ENCODE assay signal across 1 cellular context in genomic region chr5:40798012-40798855, GRCh38.
TF ChIP-seq lines count a peak whose summit lies in the region.

TSS of gene PRKAA1 (minus strand) at chr5:40798374. CDS start at chr5:40798189, 185 bp downstream.

TF ChIP-seq in HepG2, 621 proteins besides CTCF, POLR2A, EP300 and RAD21 (continued from another document and continues in another):
- TF ChIP-seq, protein P1, sequence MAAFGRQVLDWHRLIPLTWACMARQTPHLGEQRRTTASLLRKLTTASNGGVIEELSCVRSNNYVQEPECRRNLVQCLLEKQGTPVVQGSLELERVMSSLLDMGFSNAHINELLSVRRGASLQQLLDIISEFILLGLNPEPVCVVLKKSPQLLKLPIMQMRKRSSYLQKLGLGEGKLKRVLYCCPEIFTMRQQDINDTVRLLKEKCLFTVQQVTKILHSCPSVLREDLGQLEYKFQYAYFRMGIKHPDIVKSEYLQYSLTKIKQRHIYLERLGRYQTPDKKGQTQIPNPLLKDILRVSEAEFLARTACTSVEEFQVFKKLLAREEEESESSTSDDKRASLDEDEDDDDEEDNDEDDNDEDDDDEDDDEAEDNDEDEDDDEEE (CRISPR knock-in tag; IDR thresholded peaks at IDR 0.05), result no peak; the same call in 1 of the 2 replicates
- TF ChIP-seq GZF1 (CRISPR knock-in tag; IDR thresholded peaks at IDR 0.05) (no peak), ZXDC (CRISPR knock-in tag; IDR thresholded peaks at IDR 0.05) (no peak), NFIC (IDR thresholded peaks at IDR 0.05; ENCODE audit: low read length) (no peak), RFX5 (IDR thresholded peaks at IDR 0.05; ENCODE audit: low read depth, low read length) (no peak), ZFX (CRISPR knock-in tag; IDR thresholded peaks at IDR 0.05; ENCODE audit: low read depth) (peak; percentile 74), MIER3 (CRISPR knock-in tag; IDR thresholded peaks at IDR 0.05; ENCODE audit: borderline replicate concordance) (no peak), ZNF501 (CRISPR knock-in tag; IDR thresholded peaks at IDR 0.05) (peak; percentile 79), MIXL1 (CRISPR knock-in tag; IDR thresholded peaks at IDR 0.05) (peak; percentile 52; the same call in 1 of the 2 replicates), CBFB (CRISPR knock-in tag; IDR thresholded peaks at IDR 0.05) (no peak), ZNF782 (CRISPR knock-in tag; IDR thresholded peaks at IDR 0.05; ENCODE audit: borderline replicate concordance) (peak; percentile 46; the same call in 1 of the 2 replicates), JUND (CRISPR knock-in tag; IDR thresholded peaks at IDR 0.05) (no peak), ZNF343 (CRISPR knock-in tag; IDR thresholded peaks at IDR 0.05) (no peak), ZNF709 (CRISPR knock-in tag; IDR thresholded peaks at IDR 0.05) (0 out of 2 replicates have a peak, but pooled peaks have one; percentile 35), ZNF431 (CRISPR knock-in tag; IDR thresholded peaks at IDR 0.05; ENCODE audit: borderline replicate concordance, low read depth) (peak; percentile 43; the same call in 1 of the 2 replicates), ZNF891 (CRISPR knock-in tag; IDR thresholded peaks at IDR 0.05) (no peak), SRSF4 (IDR thresholded peaks at IDR 0.05; ENCODE audit: low read depth, low read length, poor library complexity, severe bottlenecking) (no peak), HNF4A (CRISPR knock-in tag; IDR thresholded peaks at IDR 0.05) (0 out of 2 replicates have a peak, but pooled peaks have one; percentile 5), SIN3B (IDR thresholded peaks at IDR 0.05; ENCODE audit: low read length) (0 out of 2 replicates have a peak, but pooled peaks have one; percentile 26), ZMYM3 (CRISPR knock-in tag; IDR thresholded peaks at IDR 0.05) (peak; percentile 44; the same call in 1 of the 2 replicates), HNRNPK (IDR thresholded peaks at IDR 0.05; ENCODE audit: low read depth, low read length, poor library complexity, severe bottlenecking) (peak; percentile 6), ZBTB8A (CRISPR knock-in tag; IDR thresholded peaks at IDR 0.05; ENCODE audit: borderline replicate concordance, low read depth) (no peak), ZSCAN21 (CRISPR knock-in tag; IDR thresholded peaks at IDR 0.05; ENCODE audit: borderline replicate concordance) (peak; percentile 53; the same call in 1 of the 2 replicates), ZNF781 (CRISPR knock-in tag; IDR thresholded peaks at IDR 0.05; ENCODE audit: borderline replicate concordance, not compliant biosample characterization) (no peak), RARG (CRISPR knock-in tag; IDR thresholded peaks at IDR 0.05; ENCODE audit: low read depth) (no peak), IRF2 (CRISPR knock-in tag; IDR thresholded peaks at IDR 0.05) (0 out of 2 replicates have a peak, but pooled peaks have one; percentile 13), GABPA (IDR thresholded peaks at IDR 0.05; ENCODE audit: low read depth, low read length) (no peak), GABPA (CRISPR knock-in tag; IDR thresholded peaks at IDR 0.05; ENCODE audit: low read depth) (0 out of 2 replicates have a peak, but pooled peaks have one; percentile 24), ZNF558 (CRISPR knock-in tag; IDR thresholded peaks at IDR 0.05; ENCODE audit: borderline replicate concordance) (0 out of 2 replicates have a peak, but pooled peaks have one; percentile 69)
- TF ChIP-seq, protein P2, sequence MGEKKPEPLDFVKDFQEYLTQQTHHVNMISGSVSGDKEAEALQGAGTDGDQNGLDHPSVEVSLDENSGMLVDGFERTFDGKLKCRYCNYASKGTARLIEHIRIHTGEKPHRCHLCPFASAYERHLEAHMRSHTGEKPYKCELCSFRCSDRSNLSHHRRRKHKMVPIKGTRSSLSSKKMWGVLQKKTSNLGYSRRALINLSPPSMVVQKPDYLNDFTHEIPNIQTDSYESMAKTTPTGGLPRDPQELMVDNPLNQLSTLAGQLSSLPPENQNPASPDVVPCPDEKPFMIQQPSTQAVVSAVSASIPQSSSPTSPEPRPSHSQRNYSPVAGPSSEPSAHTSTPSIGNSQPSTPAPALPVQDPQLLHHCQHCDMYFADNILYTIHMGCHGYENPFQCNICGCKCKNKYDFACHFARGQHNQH (CRISPR knock-in tag; IDR thresholded peaks at IDR 0.05), result peak; percentile 35; the same call in 1 of the 2 replicates
- TF ChIP-seq, protein P3, sequence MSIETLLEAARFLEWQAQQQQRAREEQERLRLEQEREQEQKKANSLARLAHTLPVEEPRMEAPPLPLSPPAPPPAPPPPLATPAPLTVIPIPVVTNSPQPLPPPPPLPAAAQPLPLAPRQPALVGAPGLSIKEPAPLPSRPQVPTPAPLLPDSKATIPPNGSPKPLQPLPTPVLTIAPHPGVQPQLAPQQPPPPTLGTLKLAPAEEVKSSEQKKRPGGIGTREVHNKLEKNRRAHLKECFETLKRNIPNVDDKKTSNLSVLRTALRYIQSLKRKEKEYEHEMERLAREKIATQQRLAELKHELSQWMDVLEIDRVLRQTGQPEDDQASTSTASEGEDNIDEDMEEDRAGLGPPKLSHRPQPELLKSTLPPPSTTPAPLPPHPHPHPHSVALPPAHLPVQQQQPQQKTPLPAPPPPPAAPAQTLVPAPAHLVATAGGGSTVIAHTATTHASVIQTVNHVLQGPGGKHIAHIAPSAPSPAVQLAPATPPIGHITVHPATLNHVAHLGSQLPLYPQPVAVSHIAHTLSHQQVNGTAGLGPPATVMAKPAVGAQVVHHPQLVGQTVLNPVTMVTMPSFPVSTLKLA (IDR thresholded peaks at IDR 0.05), result no peak
- TF ChIP-seq, protein P4, sequence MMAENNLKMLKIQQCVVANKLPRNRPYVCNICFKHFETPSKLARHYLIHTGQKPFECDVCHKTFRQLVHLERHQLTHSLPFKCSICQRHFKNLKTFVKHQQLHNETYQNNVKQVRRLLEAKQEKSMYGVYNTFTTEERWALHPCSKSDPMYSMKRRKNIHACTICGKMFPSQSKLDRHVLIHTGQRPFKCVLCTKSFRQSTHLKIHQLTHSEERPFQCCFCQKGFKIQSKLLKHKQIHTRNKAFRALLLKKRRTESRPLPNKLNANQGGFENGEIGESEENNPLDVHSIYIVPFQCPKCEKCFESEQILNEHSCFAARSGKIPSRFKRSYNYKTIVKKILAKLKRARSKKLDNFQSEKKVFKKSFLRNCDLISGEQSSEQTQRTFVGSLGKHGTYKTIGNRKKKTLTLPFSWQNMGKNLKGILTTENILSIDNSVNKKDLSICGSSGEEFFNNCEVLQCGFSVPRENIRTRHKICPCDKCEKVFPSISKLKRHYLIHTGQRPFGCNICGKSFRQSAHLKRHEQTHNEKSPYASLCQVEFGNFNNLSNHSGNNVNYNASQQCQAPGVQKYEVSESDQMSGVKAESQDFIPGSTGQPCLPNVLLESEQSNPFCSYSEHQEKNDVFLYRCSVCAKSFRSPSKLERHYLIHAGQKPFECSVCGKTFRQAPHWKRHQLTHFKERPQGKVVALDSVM (CRISPR knock-in tag; IDR thresholded peaks at IDR 0.05), result 0 out of 2 replicates have a peak, but pooled peaks have one; percentile 9
- TF ChIP-seq, protein P5, sequence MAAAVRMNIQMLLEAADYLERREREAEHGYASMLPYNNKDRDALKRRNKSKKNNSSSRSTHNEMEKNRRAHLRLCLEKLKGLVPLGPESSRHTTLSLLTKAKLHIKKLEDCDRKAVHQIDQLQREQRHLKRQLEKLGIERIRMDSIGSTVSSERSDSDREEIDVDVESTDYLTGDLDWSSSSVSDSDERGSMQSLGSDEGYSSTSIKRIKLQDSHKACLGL (CRISPR knock-in tag; IDR thresholded peaks at IDR 0.05), result 0 out of 2 replicates have a peak, but pooled peaks have one; percentile 29
- TF ChIP-seq, protein P6, sequence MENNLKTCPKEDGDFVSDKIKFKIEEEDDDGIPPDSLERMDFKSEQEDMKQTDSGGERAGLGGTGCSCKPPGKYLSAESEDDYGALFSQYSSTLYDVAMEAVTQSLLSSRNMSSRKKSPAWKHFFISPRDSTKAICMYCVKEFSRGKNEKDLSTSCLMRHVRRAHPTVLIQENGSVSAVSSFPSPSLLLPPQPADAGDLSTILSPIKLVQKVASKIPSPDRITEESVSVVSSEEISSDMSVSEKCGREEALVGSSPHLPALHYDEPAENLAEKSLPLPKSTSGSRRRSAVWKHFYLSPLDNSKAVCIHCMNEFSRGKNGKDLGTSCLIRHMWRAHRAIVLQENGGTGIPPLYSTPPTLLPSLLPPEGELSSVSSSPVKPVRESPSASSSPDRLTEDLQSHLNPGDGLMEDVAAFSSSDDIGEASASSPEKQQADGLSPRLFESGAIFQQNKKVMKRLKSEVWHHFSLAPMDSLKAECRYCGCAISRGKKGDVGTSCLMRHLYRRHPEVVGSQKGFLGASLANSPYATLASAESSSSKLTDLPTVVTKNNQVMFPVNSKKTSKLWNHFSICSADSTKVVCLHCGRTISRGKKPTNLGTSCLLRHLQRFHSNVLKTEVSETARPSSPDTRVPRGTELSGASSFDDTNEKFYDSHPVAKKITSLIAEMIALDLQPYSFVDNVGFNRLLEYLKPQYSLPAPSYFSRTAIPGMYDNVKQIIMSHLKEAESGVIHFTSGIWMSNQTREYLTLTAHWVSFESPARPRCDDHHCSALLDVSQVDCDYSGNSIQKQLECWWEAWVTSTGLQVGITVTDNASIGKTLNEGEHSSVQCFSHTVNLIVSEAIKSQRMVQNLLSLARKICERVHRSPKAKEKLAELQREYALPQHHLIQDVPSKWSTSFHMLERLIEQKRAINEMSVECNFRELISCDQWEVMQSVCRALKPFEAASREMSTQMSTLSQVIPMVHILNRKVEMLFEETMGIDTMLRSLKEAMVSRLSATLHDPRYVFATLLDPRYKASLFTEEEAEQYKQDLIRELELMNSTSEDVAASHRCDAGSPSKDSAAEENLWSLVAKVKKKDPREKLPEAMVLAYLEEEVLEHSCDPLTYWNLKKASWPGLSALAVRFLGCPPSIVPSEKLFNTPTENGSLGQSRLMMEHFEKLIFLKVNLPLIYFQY (CRISPR knock-in tag; IDR thresholded peaks at IDR 0.05; ENCODE audit: borderline replicate concordance), result peak; percentile 30; the same call in 1 of the 2 replicates
- TF ChIP-seq, protein P7, sequence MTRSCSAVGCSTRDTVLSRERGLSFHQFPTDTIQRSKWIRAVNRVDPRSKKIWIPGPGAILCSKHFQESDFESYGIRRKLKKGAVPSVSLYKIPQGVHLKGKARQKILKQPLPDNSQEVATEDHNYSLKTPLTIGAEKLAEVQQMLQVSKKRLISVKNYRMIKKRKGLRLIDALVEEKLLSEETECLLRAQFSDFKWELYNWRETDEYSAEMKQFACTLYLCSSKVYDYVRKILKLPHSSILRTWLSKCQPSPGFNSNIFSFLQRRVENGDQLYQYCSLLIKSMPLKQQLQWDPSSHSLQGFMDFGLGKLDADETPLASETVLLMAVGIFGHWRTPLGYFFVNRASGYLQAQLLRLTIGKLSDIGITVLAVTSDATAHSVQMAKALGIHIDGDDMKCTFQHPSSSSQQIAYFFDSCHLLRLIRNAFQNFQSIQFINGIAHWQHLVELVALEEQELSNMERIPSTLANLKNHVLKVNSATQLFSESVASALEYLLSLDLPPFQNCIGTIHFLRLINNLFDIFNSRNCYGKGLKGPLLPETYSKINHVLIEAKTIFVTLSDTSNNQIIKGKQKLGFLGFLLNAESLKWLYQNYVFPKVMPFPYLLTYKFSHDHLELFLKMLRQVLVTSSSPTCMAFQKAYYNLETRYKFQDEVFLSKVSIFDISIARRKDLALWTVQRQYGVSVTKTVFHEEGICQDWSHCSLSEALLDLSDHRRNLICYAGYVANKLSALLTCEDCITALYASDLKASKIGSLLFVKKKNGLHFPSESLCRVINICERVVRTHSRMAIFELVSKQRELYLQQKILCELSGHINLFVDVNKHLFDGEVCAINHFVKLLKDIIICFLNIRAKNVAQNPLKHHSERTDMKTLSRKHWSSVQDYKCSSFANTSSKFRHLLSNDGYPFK (CRISPR knock-in tag; IDR thresholded peaks at IDR 0.05; ENCODE audit: borderline replicate concordance), result peak; percentile 78; the same call in 1 of the 2 replicates
- TF ChIP-seq, protein P8, sequence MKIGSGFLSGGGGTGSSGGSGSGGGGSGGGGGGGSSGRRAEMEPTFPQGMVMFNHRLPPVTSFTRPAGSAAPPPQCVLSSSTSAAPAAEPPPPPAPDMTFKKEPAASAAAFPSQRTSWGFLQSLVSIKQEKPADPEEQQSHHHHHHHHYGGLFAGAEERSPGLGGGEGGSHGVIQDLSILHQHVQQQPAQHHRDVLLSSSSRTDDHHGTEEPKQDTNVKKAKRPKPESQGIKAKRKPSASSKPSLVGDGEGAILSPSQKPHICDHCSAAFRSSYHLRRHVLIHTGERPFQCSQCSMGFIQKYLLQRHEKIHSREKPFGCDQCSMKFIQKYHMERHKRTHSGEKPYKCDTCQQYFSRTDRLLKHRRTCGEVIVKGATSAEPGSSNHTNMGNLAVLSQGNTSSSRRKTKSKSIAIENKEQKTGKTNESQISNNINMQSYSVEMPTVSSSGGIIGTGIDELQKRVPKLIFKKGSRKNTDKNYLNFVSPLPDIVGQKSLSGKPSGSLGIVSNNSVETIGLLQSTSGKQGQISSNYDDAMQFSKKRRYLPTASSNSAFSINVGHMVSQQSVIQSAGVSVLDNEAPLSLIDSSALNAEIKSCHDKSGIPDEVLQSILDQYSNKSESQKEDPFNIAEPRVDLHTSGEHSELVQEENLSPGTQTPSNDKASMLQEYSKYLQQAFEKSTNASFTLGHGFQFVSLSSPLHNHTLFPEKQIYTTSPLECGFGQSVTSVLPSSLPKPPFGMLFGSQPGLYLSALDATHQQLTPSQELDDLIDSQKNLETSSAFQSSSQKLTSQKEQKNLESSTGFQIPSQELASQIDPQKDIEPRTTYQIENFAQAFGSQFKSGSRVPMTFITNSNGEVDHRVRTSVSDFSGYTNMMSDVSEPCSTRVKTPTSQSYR (CRISPR knock-in tag; IDR thresholded peaks at IDR 0.05; ENCODE audit: borderline replicate concordance), result peak; percentile 9; the same call in 1 of the 2 replicates
- TF ChIP-seq, protein P9, sequence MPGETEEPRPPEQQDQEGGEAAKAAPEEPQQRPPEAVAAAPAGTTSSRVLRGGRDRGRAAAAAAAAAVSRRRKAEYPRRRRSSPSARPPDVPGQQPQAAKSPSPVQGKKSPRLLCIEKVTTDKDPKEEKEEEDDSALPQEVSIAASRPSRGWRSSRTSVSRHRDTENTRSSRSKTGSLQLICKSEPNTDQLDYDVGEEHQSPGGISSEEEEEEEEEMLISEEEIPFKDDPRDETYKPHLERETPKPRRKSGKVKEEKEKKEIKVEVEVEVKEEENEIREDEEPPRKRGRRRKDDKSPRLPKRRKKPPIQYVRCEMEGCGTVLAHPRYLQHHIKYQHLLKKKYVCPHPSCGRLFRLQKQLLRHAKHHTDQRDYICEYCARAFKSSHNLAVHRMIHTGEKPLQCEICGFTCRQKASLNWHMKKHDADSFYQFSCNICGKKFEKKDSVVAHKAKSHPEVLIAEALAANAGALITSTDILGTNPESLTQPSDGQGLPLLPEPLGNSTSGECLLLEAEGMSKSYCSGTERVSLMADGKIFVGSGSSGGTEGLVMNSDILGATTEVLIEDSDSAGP (CRISPR knock-in tag; IDR thresholded peaks at IDR 0.05; ENCODE audit: borderline replicate concordance), result peak; percentile 69
